32 cellular contexts compared by ENCODE assay signal in genomic region chr7:44120395-44120794, GRCh38. TPM values are rescaled to one million over a fixed set of nuclear protein-coding genes. Genes with fewer than 3 reads are reported as not detected.
A peak's percentile ranks its signal among the peaks of the same experiment; 100 is the strongest.
DNase-seq lines count a peak whose midpoint lies in the region; ATAC-seq and TF ChIP-seq lines count a peak whose summit lies in the region.
"Had no signal": no experiment of that assay in that cellular context is flagged by ENCODE, and none has a peak within 500 bp of the region (broad histone marks: within the 10 kb centered on the region; RNA-seq: fewer than 3 reads in every experiment).

No MANE protein-coding gene starts in this region.

- H3F3A ChIP-seq in neural progenitor cell (ENCODE audit: low read depth), result peaks cover 3% of the 10 kb centered on the region

- no peak for TF ChIP-seq CTCF in CD4-positive, alpha-beta T cell (IDR thresholded peaks at IDR 0.05)
- no peak for TF ChIP-seq CTCF in neural progenitor cell (IDR thresholded peaks at IDR 0.05)
- TF ChIP-seq CTCF in transverse colon (IDR thresholded peaks at IDR 0.05), result no peak

- no peaks in the 10 kb centered on the region for H3K9me3 Mint-ChIP-seq in activated naive CD4-positive, alpha-beta T cell treated with anti-CD3 and anti-CD28 coated beads for 36 hours
- no peaks in the 10 kb centered on the region for H3K9me3 Mint-ChIP-seq in activated naive CD4-positive, alpha-beta T cell treated with anti-CD3 and anti-CD28 coated beads, Interleukin-2, amount 50 U/mL, for 72 hours
- H3K9me3 Mint-ChIP-seq in CD4-positive, alpha-beta T cell, result no peaks in the 10 kb centered on the region
- H3K9me3 Mint-ChIP-seq in activated naive CD8-positive, alpha-beta T cell treated with anti-CD3 and anti-CD28 coated beads for 36 hours, result no peaks in the 10 kb centered on the region
- no peaks in the 10 kb centered on the region for H3K9me3 Mint-ChIP-seq in neural progenitor cell
- H3K9me3 Mint-ChIP-seq: activated CD8-positive, alpha-beta T cell treated with anti-CD3 and anti-CD28 coated beads for 36 hours; dendritic cell treated with granulocyte-macrophage colony-stimulating factor and Interleukin-4, amounts not matched to agents 40 ng/mL and 50 ng/mL, for 4 days; endodermal cell had no signal

- H3K4me3 Mint-ChIP-seq in activated naive CD4-positive, alpha-beta T cell treated with anti-CD3 and anti-CD28 coated beads for 36 hours, result no peak overlapping the region
- peak overlapping the region; percentile 23 for H3K4me3 Mint-ChIP-seq in CD4-positive, alpha-beta T cell
- peak overlapping the region; percentile 20 for H3K4me3 Mint-ChIP-seq in activated naive CD8-positive, alpha-beta T cell treated with anti-CD3 and anti-CD28 coated beads for 36 hours
- peak overlapping the region; percentile 7 for H3K4me3 Mint-ChIP-seq in neural progenitor cell
- H3K4me3 Mint-ChIP-seq: dendritic cell treated with granulocyte-macrophage colony-stimulating factor and Interleukin-4, amounts not matched to agents 40 ng/mL and 50 ng/mL, for 4 days; endodermal cell had no signal

- H3K4me3 ChIP-seq in neural progenitor cell (no peak overlapping the region), transverse colon (no peak overlapping the region)
- H3K4me3 ChIP-seq: BLaER1 treated with 17β-estradiol and CSF1 and Interleukin-3, amounts not matched to agents 10 nM and 100 nM; heart left ventricle; thoracic aorta had no signal

- ATAC-seq in activated naive CD4-positive, alpha-beta T cell treated with anti-CD3 and anti-CD28 coated beads, Interleukin-2, amount 50 U/mL, for 72 hours, result no peak
- no peak for ATAC-seq in CD4-positive, alpha-beta T cell (ENCODE audit: poor library complexity)
- no peak for ATAC-seq in HG03108 (IDR thresholded peaks at IDR 0.05; ENCODE audit: unreplicated experiment)
- ATAC-seq in GM21529 (IDR thresholded peaks at IDR 0.05; ENCODE audit: unreplicated experiment), result no peak
- ATAC-seq: activated CD8-positive, alpha-beta T cell treated with anti-CD3 and anti-CD28 coated beads for 36 hours; esophagus mucosa; foreskin keratinocyte; HCT116; heart left ventricle had no signal

- intact Hi-C loops in activated naive CD4-positive, alpha-beta T cell treated with anti-CD3 and anti-CD28 coated beads for 36 hours (cut with micrococcal nuclease), result loop anchor here (10.0 kb wide), 1 partner anchor 344 kb away; no protein-coding TSS in a partner anchor
- intact Hi-C loops in CD4-positive, alpha-beta T cell (cut with DNase I, micrococcal nuclease), result loop anchor here in 1 of 2 experiments (5.0 to 10.0 kb wide), 4 partner anchors 73 to 364 kb away; partner anchors contain the start of gene YKT6
- intact Hi-C loops in transverse colon (cut with DNase I; ENCODE audit: low total_unique reads), result loop anchor here (5.0 kb wide), 1 partner anchor 243 kb away; no protein-coding TSS in a partner anchor

- POLR2A ChIA-PET in CD4-positive, alpha-beta T cell (lab: Charles Lee), result no interaction called here

- H3K9ac ChIP-seq in neural progenitor cell, result no peak overlapping the region

- H3K36me3 ChIP-seq in neural progenitor cell (no peaks in the 10 kb centered on the region), transverse colon (no peaks in the 10 kb centered on the region)
- H3K36me3 ChIP-seq: thoracic aorta had no signal

- CTCF ChIA-PET in activated naive CD4-positive, alpha-beta T cell treated with anti-CD3 and anti-CD28 coated beads for 36 hours (lab: Charles Lee), result interaction anchor here (0.6 to 0.9 kb wide), 3 partner anchors 8 to 13 kb away, joined by 3 to 4 read pairs (median 3); no protein-coding TSS in a partner anchor
- CTCF ChIA-PET in CD4-positive, alpha-beta T cell (lab: Charles Lee), result no interaction called here

- DNase-seq in activated naive CD4-positive, alpha-beta T cell treated with anti-CD3 and anti-CD28 coated beads for 36 hours, result no peak
- DNase-seq in activated naive CD4-positive, alpha-beta T cell treated with anti-CD3 and anti-CD28 coated beads, Interleukin-2, amount 50 U/mL, for 72 hours (ENCODE audit: low spot score in 2 of 2), result no peak
- no peak for DNase-seq in CD4-positive, alpha-beta T cell
- DNase-seq in activated naive CD8-positive, alpha-beta T cell treated with anti-CD3 and anti-CD28 coated beads for 36 hours, result no peak
- DNase-seq in neural progenitor cell (ENCODE audit: low spot score), result no peak
- DNase-seq in transverse colon, result no peak
- DNase-seq: ACHN; activated CD4-positive, CD25-positive, alpha-beta regulatory T cell treated with anti-CD3 and anti-CD28 coated beads, Interleukin-2, amount 50 U/mL, for 72 hours; activated CD8-positive, alpha-beta T cell treated with anti-CD3 and anti-CD28 coated beads for 36 hours; activated naive CD4-positive, alpha-beta T cell; caudate nucleus; endodermal cell; foreskin keratinocyte; KG1; NCI-H1436 treated with DMSO at 0.1 percent for 48 hours; NCI-H774; stimulated activated naive CD4-positive, alpha-beta T cell treated with Interleukin-2 at 50 U/mL for 16 hours had no signal

- no peaks in the 10 kb centered on the region for H3K9me3 ChIP-seq in CD4-positive, alpha-beta T cell (ENCODE audit: control insufficient read depth, low read length)
- H3K9me3 ChIP-seq in neural progenitor cell (ENCODE audit: low read depth), result no peaks in the 10 kb centered on the region
- H3K9me3 ChIP-seq in transverse colon, result no peaks in the 10 kb centered on the region
- H3K9me3 ChIP-seq: BLaER1 treated with 17β-estradiol and CSF1 and Interleukin-3, amounts not matched to agents 10 nM and 100 nM; heart left ventricle; thoracic aorta had no signal

- peaks cover 9% of the 10 kb centered on the region for H3K4me1 ChIP-seq in neural progenitor cell
- peaks cover 6 to 20% (median 7%) of the 10 kb centered on the region in 4 donors for H3K4me1 ChIP-seq in transverse colon
- H3K4me1 ChIP-seq: foreskin keratinocyte had no signal

- TF ChIP-seq EP300 in transverse colon (IDR thresholded peaks at IDR 0.05; ENCODE audit: low read depth), result no peak

- H2AFZ ChIP-seq in neural progenitor cell (replicated peaks), result no peak overlapping the region

- peaks cover 11% of the 10 kb centered on the region for H4K20me1 ChIP-seq in neural progenitor cell (ENCODE audit: low read depth)

- H3K4me2 ChIP-seq in neural progenitor cell, result no peak overlapping the region

- peaks cover 32% of the 10 kb centered on the region for H3K36me3 Mint-ChIP-seq in activated naive CD4-positive, alpha-beta T cell treated with anti-CD3 and anti-CD28 coated beads for 36 hours (ENCODE audit: low read depth)
- H3K36me3 Mint-ChIP-seq in activated naive CD4-positive, alpha-beta T cell treated with anti-CD3 and anti-CD28 coated beads, Interleukin-2, amount 50 U/mL, for 72 hours, result peaks cover 12 to 32% of the 10 kb centered on the region in 2 donors
- peaks cover 45% of the 10 kb centered on the region for H3K36me3 Mint-ChIP-seq in CD4-positive, alpha-beta T cell (ENCODE audit: low read depth)
- H3K36me3 Mint-ChIP-seq in activated naive CD8-positive, alpha-beta T cell treated with anti-CD3 and anti-CD28 coated beads for 36 hours, result peaks cover 43% of the 10 kb centered on the region
- H3K36me3 Mint-ChIP-seq in neural progenitor cell, result peaks cover 23% of the 10 kb centered on the region

- WGBS in transverse colon (ENCODE audit: low coverage in 1 of 2), 2 donors, result 86 to 88% methylated on average over 1 to 6 of the region's 6 CpGs

- peaks cover 46% of the 10 kb centered on the region for H3K4me1 Mint-ChIP-seq in activated naive CD4-positive, alpha-beta T cell treated with anti-CD3 and anti-CD28 coated beads for 36 hours (ENCODE audit: low read depth)
- peaks cover 17% of the 10 kb centered on the region for H3K4me1 Mint-ChIP-seq in CD4-positive, alpha-beta T cell (ENCODE audit: low read depth)
- peaks cover 39% of the 10 kb centered on the region for H3K4me1 Mint-ChIP-seq in activated naive CD8-positive, alpha-beta T cell treated with anti-CD3 and anti-CD28 coated beads for 36 hours
- peaks cover 21% of the 10 kb centered on the region for H3K4me1 Mint-ChIP-seq in neural progenitor cell

- in situ Hi-C loops in transverse colon (cut with MboI; ENCODE audit: low pct_ligation_motif_present in 1 of 4, low pct_unique_long_range_greater_than_20kb in 1 of 4, low sequenced_read_pairs in 3 of 4), result no loop called here

- H3K27ac ChIP-seq in CD4-positive, alpha-beta T cell (ENCODE audit: low read depth, low read length), result no peak overlapping the region
- H3K27ac ChIP-seq in neural progenitor cell (no peak overlapping the region), transverse colon (no peak overlapping the region)
- H3K27ac ChIP-seq: BLaER1 treated with 17β-estradiol and CSF1 and Interleukin-3, amounts not matched to agents 10 nM and 100 nM; foreskin keratinocyte; heart left ventricle; thoracic aorta had no signal

- H3K27me3 Mint-ChIP-seq in activated naive CD4-positive, alpha-beta T cell treated with anti-CD3 and anti-CD28 coated beads for 36 hours (ENCODE audit: low read depth), result no peaks in the 10 kb centered on the region
- no peaks in the 10 kb centered on the region for H3K27me3 Mint-ChIP-seq in CD4-positive, alpha-beta T cell
- H3K27me3 Mint-ChIP-seq in activated naive CD8-positive, alpha-beta T cell treated with anti-CD3 and anti-CD28 coated beads for 36 hours, result no peaks in the 10 kb centered on the region
- peaks cover 11% of the 10 kb centered on the region for H3K27me3 Mint-ChIP-seq in neural progenitor cell (ENCODE audit: insufficient read depth, low read depth)
- H3K27me3 Mint-ChIP-seq: activated CD8-positive, alpha-beta T cell treated with anti-CD3 and anti-CD28 coated beads for 36 hours had no signal

- TF ChIP-seq POLR2A in transverse colon (IDR thresholded peaks at IDR 0.05), result no peak

- peak overlapping the region; percentile 26 for H3K27ac Mint-ChIP-seq in activated naive CD4-positive, alpha-beta T cell treated with anti-CD3 and anti-CD28 coated beads for 36 hours
- peak overlapping the region in 1 of 2 donors; percentile 87 for H3K27ac Mint-ChIP-seq in activated naive CD4-positive, alpha-beta T cell treated with anti-CD3 and anti-CD28 coated beads, Interleukin-2, amount 50 U/mL, for 72 hours
- H3K27ac Mint-ChIP-seq in CD4-positive, alpha-beta T cell, result peak overlapping the region; percentile 53
- peak overlapping the region; percentile 31 for H3K27ac Mint-ChIP-seq in activated naive CD8-positive, alpha-beta T cell treated with anti-CD3 and anti-CD28 coated beads for 36 hours
- H3K27ac Mint-ChIP-seq in neural progenitor cell, result peak overlapping the region; percentile 62
- H3K27ac Mint-ChIP-seq: activated CD8-positive, alpha-beta T cell treated with anti-CD3 and anti-CD28 coated beads for 36 hours; dendritic cell treated with granulocyte-macrophage colony-stimulating factor and Interleukin-4, amounts not matched to agents 40 ng/mL and 50 ng/mL, for 4 days; endodermal cell had no signal

- H3K27me3 ChIP-seq in CD4-positive, alpha-beta T cell (ENCODE audit: control insufficient read depth, insufficient read depth, low read length), result no peaks in the 10 kb centered on the region
- peaks cover 13% of the 10 kb centered on the region for H3K27me3 ChIP-seq in neural progenitor cell
- H3K27me3 ChIP-seq in transverse colon, result no peaks in the 10 kb centered on the region
- H3K27me3 ChIP-seq: BLaER1 treated with 17β-estradiol and CSF1 and Interleukin-3, amounts not matched to agents 10 nM and 100 nM; foreskin keratinocyte; heart left ventricle had no signal

- peaks cover 41% of the 10 kb centered on the region for H3K79me2 ChIP-seq in neural progenitor cell (ENCODE audit: low read depth)

RNA-seq across cellular contexts. Expression of gene POLD2, which starts 3.0 kb away (rescaled TPM):
- total RNA-seq in activated naive CD4-positive, alpha-beta T cell treated with anti-CD3 and anti-CD28 coated beads for 36 hours, result 100 to 1,000 TPM; 261 to 270 TPM
- total RNA-seq in activated naive CD4-positive, alpha-beta T cell treated with anti-CD3 and anti-CD28 coated beads, Interleukin-2, amount 50 U/mL, for 72 hours, result 100 to 1,000 TPM; 129 to 212 TPM
- total RNA-seq in CD4-positive, alpha-beta T cell, result 10 to 100 TPM; 45.2 to 48.3 TPM
- 100 to 1,000 TPM; 287 to 296 TPM for total RNA-seq in activated naive CD8-positive, alpha-beta T cell treated with anti-CD3 and anti-CD28 coated beads for 36 hours
- total RNA-seq in neural progenitor cell (ENCODE audit: low replicate concordance) (126 and 232 TPM in 2 replicates), transverse colon (10 to 100 TPM; 20.1 to 32.7 (median 22.7) TPM)

RNA-seq across cellular contexts. Expression of gene AEBP1, which starts 16.2 kb away (rescaled TPM):
- total RNA-seq in activated naive CD4-positive, alpha-beta T cell treated with anti-CD3 and anti-CD28 coated beads for 36 hours, result 10 to 100 TPM; 10.1 to 10.8 TPM
- 10 to 100 TPM; 14.6 to 26.9 TPM for total RNA-seq in activated naive CD4-positive, alpha-beta T cell treated with anti-CD3 and anti-CD28 coated beads, Interleukin-2, amount 50 U/mL, for 72 hours
- 10 to 100 TPM; 20.3 to 21.3 TPM for total RNA-seq in CD4-positive, alpha-beta T cell
- total RNA-seq in activated naive CD8-positive, alpha-beta T cell treated with anti-CD3 and anti-CD28 coated beads for 36 hours, result 10 to 100 TPM; 32.6 to 38.3 TPM
- 4.5 and 16.7 TPM in 2 replicates for total RNA-seq in neural progenitor cell (ENCODE audit: low replicate concordance)
- total RNA-seq in transverse colon, result 100 to 1,000 TPM in 1 of 4 donors, 10 to 100 TPM in 3; 33.9 to 151 (median 89.0) TPM
- total RNA-seq: Daoy, SK-MEL-5 had no signal

RNA-seq across cellular contexts. Expression of gene MYL7, which starts 20.7 kb away (rescaled TPM):
- not detected for total RNA-seq in activated naive CD4-positive, alpha-beta T cell treated with anti-CD3 and anti-CD28 coated beads for 36 hours
- total RNA-seq in activated naive CD4-positive, alpha-beta T cell treated with anti-CD3 and anti-CD28 coated beads, Interleukin-2, amount 50 U/mL, for 72 hours, result not detected
- total RNA-seq in CD4-positive, alpha-beta T cell, result not detected
- not detected for total RNA-seq in activated naive CD8-positive, alpha-beta T cell treated with anti-CD3 and anti-CD28 coated beads for 36 hours
- total RNA-seq in neural progenitor cell (ENCODE audit: low replicate concordance), result not detected in 2 replicates
- total RNA-seq in transverse colon, result not detected
- total RNA-seq: activated CD8-positive, alpha-beta T cell treated with anti-CD3 and anti-CD28 coated beads for 36 hours; aorta; Daoy; esophagus mucosa; foreskin keratinocyte; lung microvascular endothelial cell; pulmonary artery endothelial cell; SK-MEL-5; T-helper 1 cell treated with Interleukin-12 subunit alpha and Interleukin-12 subunit beta and Interleukin-4 antibody, amounts not matched to agents 30 ng/mL and 1 ng/mL, for 36 hours; thoracic aorta had no signal

RNA-seq across cellular contexts. Expression of gene POLM, which starts 38.1 kb away (rescaled TPM):
- total RNA-seq in activated naive CD4-positive, alpha-beta T cell treated with anti-CD3 and anti-CD28 coated beads for 36 hours, result 10 to 100 TPM; 27.1 to 29.4 TPM
- total RNA-seq in activated naive CD4-positive, alpha-beta T cell treated with anti-CD3 and anti-CD28 coated beads, Interleukin-2, amount 50 U/mL, for 72 hours, result 10 to 100 TPM; 35.7 to 37.2 TPM
- total RNA-seq in CD4-positive, alpha-beta T cell, result 10 to 100 TPM; 33.6 to 35.6 TPM
- 10 to 100 TPM; 32.5 to 35.2 TPM for total RNA-seq in activated naive CD8-positive, alpha-beta T cell treated with anti-CD3 and anti-CD28 coated beads for 36 hours
- 5.9 and 16.4 TPM in 2 replicates for total RNA-seq in neural progenitor cell (ENCODE audit: low replicate concordance)
- 100 to 1,000 TPM in 2 of 4 donors, 10 to 100 TPM in 2; 54.3 to 340 (median 81.1) TPM for total RNA-seq in transverse colon

RNA-seq across cellular contexts. Expression of gene PGAM2, which starts 55.0 kb away (rescaled TPM):
- under 1 TPM in 1 of 2 experiments, not detected in 1; 0.24 TPM for total RNA-seq in activated naive CD4-positive, alpha-beta T cell treated with anti-CD3 and anti-CD28 coated beads for 36 hours
- 1 to 10 TPM in 1 of 2 donors, under 1 TPM in 1; 0.64 to 1.0 TPM for total RNA-seq in activated naive CD4-positive, alpha-beta T cell treated with anti-CD3 and anti-CD28 coated beads, Interleukin-2, amount 50 U/mL, for 72 hours
- total RNA-seq in CD4-positive, alpha-beta T cell, result 1 to 10 TPM; 1.3 to 1.8 TPM
- total RNA-seq in activated naive CD8-positive, alpha-beta T cell treated with anti-CD3 and anti-CD28 coated beads for 36 hours, result under 1 TPM; 0.34 to 0.43 TPM
- total RNA-seq in neural progenitor cell (ENCODE audit: low replicate concordance) (11.2 and 11.3 TPM in 2 replicates), transverse colon (1 to 10 TPM in 1 of 4 donors, not detected in 3; 9.7 TPM)
- total RNA-seq: Daoy, kidney epithelial cell, pulmonary artery endothelial cell, SK-MEL-5 had no signal
